23 cellular contexts compared by ENCODE assay signal in the genomic region with DNA sequence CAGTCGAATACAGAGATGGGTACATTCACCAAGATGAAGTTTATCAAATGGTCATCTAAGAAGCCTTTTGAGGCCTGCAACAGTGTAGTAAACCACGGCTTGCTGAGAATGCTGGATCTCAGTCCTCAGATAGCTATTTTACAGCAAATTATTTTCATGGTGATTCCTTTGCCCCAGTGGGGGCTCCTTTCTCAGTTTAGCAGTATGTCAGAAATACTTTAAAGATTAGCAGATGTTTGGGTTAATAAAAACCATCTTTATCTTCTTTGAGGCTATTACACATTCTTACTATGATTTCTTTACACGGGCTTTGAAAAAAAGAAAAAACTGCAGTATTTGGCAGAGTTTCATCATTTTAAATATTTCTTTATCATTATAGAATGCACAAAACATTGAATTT. TPM values are rescaled to one million over a fixed set of nuclear protein-coding genes. Genes with fewer than 3 reads are reported as not detected.
A peak's percentile ranks its signal among the peaks of the same experiment; 100 is the strongest.
DNase-seq lines count a peak whose midpoint lies in the region; ATAC-seq and TF ChIP-seq lines count a peak whose summit lies in the region.
"Had no signal": no experiment of that assay in that cellular context is flagged by ENCODE, and none has a peak within 500 bp of the region (broad histone marks: within the 10 kb centered on the region; RNA-seq: fewer than 3 reads in every experiment).

No MANE protein-coding gene starts in this region.

- no peak overlapping the region for H3K4me3 ChIP-seq in AG10803 (ENCODE audit: low read length)
- peak overlapping the region; percentile 58 for H3K4me3 ChIP-seq in SK-N-MC
- no peak overlapping the region for H3K4me3 ChIP-seq in fibroblast of the aortic adventitia (ENCODE audit: low read depth, low read length)
- H3K4me3 ChIP-seq in gastrocnemius medialis: peak overlapping the region in 1 of 4 donors; percentile 2
- H3K4me3 ChIP-seq: A549, GM23248, HAP-1, K562, PC-9 had no signal

- H3K36me3 ChIP-seq in SK-N-MC (ENCODE audit: insufficient read depth, low read length) (peaks cover 68% of the 10 kb centered on the region), gastrocnemius medialis (peaks cover 0 to 30% of the 10 kb centered on the region in 2 donors)

- in situ Hi-C loops in gastrocnemius medialis (cut with MboI; ENCODE audit: low sequenced_read_pairs in 4 of 4): no loop called here

- DNase-seq in AG10803 (ENCODE audit: low read depth): peak; percentile 22
- DNase-seq in SK-N-MC (ENCODE audit: low read depth, low spot score): no peak
- DNase-seq in fibroblast of the aortic adventitia (ENCODE audit: low read depth): peak; percentile 59
- no peak for DNase-seq in gastrocnemius medialis
- DNase-seq in DMS114 treated with DMSO at 0.1 percent for 48 hours (lab: John Stamatoyannopoulos, UW; ENCODE audit: unreplicated experiment): no peak
- DNase-seq in NCI-H2029 (lab: John Stamatoyannopoulos, UW): no peak
- no peak for DNase-seq in substantia nigra (lab: John Stamatoyannopoulos, UW)
- DNase-seq: CD4-positive, CD25-positive, alpha-beta regulatory T cell; DMS79 treated with DMSO at 0.1 percent for 48 hours; GM23248; NCI-H1092 treated with DMSO at 0.1 percent for 48 hours; NCI-H1436 treated with DMSO at 0.1 percent for 48 hours; NCI-H1930; NCI-H2227 treated with DMSO at 0.1 percent for 48 hours; NCI-H510A; PC-9; SHP77 treated with DMSO at 0.1 percent for 48 hours had no signal

- no peak for TF ChIP-seq POLR2A in gastrocnemius medialis (IDR thresholded peaks at IDR 0.05)

- H3K27me3 ChIP-seq in gastrocnemius medialis: no peaks in the 10 kb centered on the region

- ATAC-seq in gastrocnemius medialis: no peak
- ATAC-seq: A549, HepG2, K562 had no signal

- peak overlapping the region; percentile 35 for H3K9ac ChIP-seq in SK-N-MC (ENCODE audit: insufficient read length)
- H3K9ac ChIP-seq: GM23248 had no signal

- no peak for TF ChIP-seq CTCF in AG10803 (conservative IDR thresholded peaks at IDR 0.05; ENCODE audit: low read length)
- TF ChIP-seq CTCF in fibroblast of the aortic adventitia (IDR thresholded peaks at IDR 0.05; ENCODE audit: insufficient read depth, low read length): no peak
- no peak for TF ChIP-seq CTCF in gastrocnemius medialis (IDR thresholded peaks at IDR 0.05 in 4 of 5, conservative IDR thresholded peaks at IDR 0.05 in 1 of 5)

- intact Hi-C loops in gastrocnemius medialis (cut with DNase I; ENCODE audit: low total_unique reads): loop anchor here (5.0 to 10.0 kb wide), 3 partner anchors 138 to 625 kb away; a partner anchor contains a TSS

- peak overlapping the region; percentile 88 for H3K27ac ChIP-seq in SK-N-MC
- peak overlapping the region; percentile 98 to 100 (median 99) for H3K27ac ChIP-seq in gastrocnemius medialis
- H3K27ac ChIP-seq in substantia nigra (ENCODE audit: low read depth, low read length, poor library complexity, severe bottlenecking): no peak overlapping the region
- H3K27ac ChIP-seq: A549, GM23248, HL-60, PC-9, RWPE1 had no signal

- H3K4me1 ChIP-seq in gastrocnemius medialis: peaks cover 95 to 99% of the 10 kb centered on the region in 2 donors

- H3K9me3 ChIP-seq in SK-N-MC (ENCODE audit: low read depth, low read length) (no peaks in the 10 kb centered on the region), gastrocnemius medialis (no peaks in the 10 kb centered on the region)
- H3K9me3 ChIP-seq: A549, HAP-1 had no signal

RNA-seq across cellular contexts. Expression of a gene that starts 10.7 kb away (rescaled TPM):
- total RNA-seq in fibroblast of the aortic adventitia (ENCODE audit: low replicate concordance) (12.2 and 36.1 TPM in 2 replicates), gastrocnemius medialis (10 to 100 TPM in 3 of 4 donors, 1 to 10 TPM in 1; 8.9 to 28.6 (median 18.3) TPM)

Comparison
In these comparisons a context has a peak if more than half of its experiments do, and no peak if none do; other contexts are left out.
1. DNase-seq: peak in AG10803 (single experiment) and fibroblast of the aortic adventitia (single experiment); none in SK-N-MC (single experiment), gastrocnemius medialis (0 of 2), DMS114 treated with DMSO at 0.1 percent for 48 hours (single experiment), NCI-H2029 (single experiment) and substantia nigra (0 of 49).